7 cellular contexts compared by ENCODE assay signal in genomic region chr1:224433671-224434446, GRCh38. TPM values are rescaled to one million over a fixed set of nuclear protein-coding genes. Genes with fewer than 3 reads are reported as not detected.
A peak's percentile ranks its signal among the peaks of the same experiment; 100 is the strongest.
DNase-seq lines count a peak whose midpoint lies in the region; ATAC-seq and TF ChIP-seq lines count a peak whose summit lies in the region.

No MANE protein-coding gene starts in this region.

- no peak for TF ChIP-seq CTCF in fibroblast of pulmonary artery (IDR thresholded peaks at IDR 0.05; ENCODE audit: low read length, missing control alignments)
- TF ChIP-seq CTCF in nephron (IDR thresholded peaks at IDR 0.05; ENCODE audit: unreplicated experiment in 3 of 3), result no peak

- peaks cover 45% of the 10 kb centered on the region for H3K4me1 Mint-ChIP-seq in activated T-helper 2 cell treated with anti-CD3 and anti-CD28 coated beads, Interferon-gamma antibody, Interleukin-2, Interleukin-4, amounts not matched to agents 10 μg/mL and 5 μg/mL and 100 μg/mL, durations not matched to agents 14 hours and 24 hours and 36 hours (ENCODE audit: low read depth)
- peaks cover 51% of the 10 kb centered on the region for H3K4me1 Mint-ChIP-seq in nephron

- intact Hi-C loops in activated T-helper 2 cell treated with anti-CD3 and anti-CD28 coated beads, Interferon-gamma antibody, Interleukin-2, Interleukin-4, amounts not matched to agents 10 μg/mL and 5 μg/mL and 100 μg/mL, durations not matched to agents 14 hours and 24 hours and 36 hours (cut with micrococcal nuclease), result loop anchor here (1.0 to 10.0 kb wide), 8 partner anchors 23 to 991 kb away; partner anchors contain the start of genes CNIH4, DEGS1 and LBR

- H3K27ac Mint-ChIP-seq in activated T-helper 2 cell treated with anti-CD3 and anti-CD28 coated beads, Interferon-gamma antibody, Interleukin-2, Interleukin-4, amounts not matched to agents 10 μg/mL and 5 μg/mL and 100 μg/mL, durations not matched to agents 14 hours and 24 hours and 36 hours, result peak overlapping the region; percentile 77
- peak overlapping the region; percentile 58 to 95 (median 77) for H3K27ac Mint-ChIP-seq in nephron

- H3K9me3 Mint-ChIP-seq in activated T-helper 2 cell treated with anti-CD3 and anti-CD28 coated beads, Interferon-gamma antibody, Interleukin-2, Interleukin-4, amounts not matched to agents 10 μg/mL and 5 μg/mL and 100 μg/mL, durations not matched to agents 14 hours and 24 hours and 36 hours, result no peaks in the 10 kb centered on the region
- no peaks in the 10 kb centered on the region for H3K9me3 Mint-ChIP-seq in nephron

- peak overlapping the region; percentile 89 for H3K4me3 ChIP-seq in fibroblast of pulmonary artery (replicated peaks; ENCODE audit: low read depth, low read length)

- H3K4me3 Mint-ChIP-seq in activated T-helper 2 cell treated with anti-CD3 and anti-CD28 coated beads, Interferon-gamma antibody, Interleukin-2, Interleukin-4, amounts not matched to agents 10 μg/mL and 5 μg/mL and 100 μg/mL, durations not matched to agents 14 hours and 24 hours and 36 hours (ENCODE audit: low read depth), result peak overlapping the region; percentile 87
- peak overlapping the region; percentile 86 to 95 (median 88) for H3K4me3 Mint-ChIP-seq in nephron

- DNase-seq in NCI-H82 treated with DMSO at 0.1 percent for 48 hours (lab: John Stamatoyannopoulos, UW; ENCODE audit: unreplicated experiment) (peak; percentile 52), fibroblast of pulmonary artery (ENCODE audit: low read depth) (peak; percentile 10), ureter (ENCODE audit: low spot score) (peak; percentile 57)
- DNase-seq in activated T-helper 2 cell treated with anti-CD3 and anti-CD28 coated beads, Interferon-gamma antibody, Interleukin-2, Interleukin-4, amounts not matched to agents 10 μg/mL and 5 μg/mL and 100 μg/mL, durations not matched to agents 14 hours and 24 hours and 36 hours (ENCODE audit: low spot score), result peak; percentile 47

- ATAC-seq in GM19324 (IDR thresholded peaks at IDR 0.05; ENCODE audit: low FRiP score, unreplicated experiment) (peak; percentile 4), GM21529 (IDR thresholded peaks at IDR 0.05; ENCODE audit: unreplicated experiment) (no peak)

- H3K27me3 Mint-ChIP-seq in activated T-helper 2 cell treated with anti-CD3 and anti-CD28 coated beads, Interferon-gamma antibody, Interleukin-2, Interleukin-4, amounts not matched to agents 10 μg/mL and 5 μg/mL and 100 μg/mL, durations not matched to agents 14 hours and 24 hours and 36 hours (ENCODE audit: low read depth), result no peaks in the 10 kb centered on the region
- no peaks in the 10 kb centered on the region for H3K27me3 Mint-ChIP-seq in nephron (ENCODE audit: low read depth)

- peaks cover 36% of the 10 kb centered on the region for H3K36me3 Mint-ChIP-seq in activated T-helper 2 cell treated with anti-CD3 and anti-CD28 coated beads, Interferon-gamma antibody, Interleukin-2, Interleukin-4, amounts not matched to agents 10 μg/mL and 5 μg/mL and 100 μg/mL, durations not matched to agents 14 hours and 24 hours and 36 hours (ENCODE audit: low read depth)
- peaks cover 17% of the 10 kb centered on the region for H3K36me3 Mint-ChIP-seq in nephron (ENCODE audit: low read depth)

RNA-seq across cellular contexts. Expression of gene WDR26, which starts 0.7 kb away (rescaled TPM):
- 80.5 and 82.0 TPM in 2 replicates for total RNA-seq in activated T-helper 2 cell treated with anti-CD3 and anti-CD28 coated beads, Interferon-gamma antibody, Interleukin-2, Interleukin-4, amounts not matched to agents 10 μg/mL and 5 μg/mL and 100 μg/mL, durations not matched to agents 14 hours and 24 hours and 36 hours
- 79.5 TPM for total RNA-seq in ureter
